ENCODE assay signal across 9 cellular contexts in the genomic region with DNA sequence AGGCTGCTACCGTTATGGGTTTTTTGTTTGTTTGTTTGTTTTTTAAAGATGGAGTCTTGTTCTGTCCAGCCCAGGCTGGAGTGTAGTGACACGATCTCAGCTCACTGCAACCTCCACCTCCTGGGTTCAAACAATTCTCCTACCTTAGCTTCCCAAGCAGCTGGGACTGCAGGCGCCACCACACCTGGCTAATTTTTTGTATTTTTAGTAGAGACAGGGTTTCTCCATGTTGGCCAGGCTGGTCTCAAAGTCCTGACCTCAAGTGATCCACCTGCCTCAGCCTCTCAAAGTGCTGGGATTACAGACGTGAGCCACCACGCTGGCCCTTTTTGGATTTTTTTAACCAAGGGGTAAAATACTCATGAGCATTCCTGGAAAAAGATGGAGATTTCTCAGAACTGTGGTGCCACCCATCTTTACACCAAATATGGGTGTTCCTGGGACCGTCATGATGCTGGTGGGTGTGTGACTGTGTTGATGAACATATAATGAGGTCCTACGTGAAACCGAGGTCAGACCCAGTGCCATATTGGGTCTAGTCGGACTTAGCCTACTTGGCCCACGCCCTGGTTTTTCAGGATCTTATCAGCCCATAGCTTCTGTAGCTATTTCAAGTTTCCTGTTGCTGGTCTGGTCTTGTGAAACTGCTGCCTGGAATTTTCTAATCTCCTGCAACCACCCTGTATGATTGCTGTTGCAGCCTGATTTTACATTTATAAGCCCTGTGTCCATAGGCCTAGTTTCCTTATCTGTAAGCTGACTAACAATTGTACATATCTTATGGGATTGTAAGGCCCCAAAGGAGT. TPM values are rescaled to one million over a fixed set of nuclear protein-coding genes. Genes with fewer than 3 reads are reported as not detected.
DNase-seq lines count a peak whose midpoint lies in the region; ATAC-seq and TF ChIP-seq lines count a peak whose summit lies in the region.
"Had no signal": no experiment of that assay in that cellular context is flagged by ENCODE, and none has a peak within 500 bp of the region (broad histone marks: within the 10 kb centered on the region; RNA-seq: fewer than 3 reads in every experiment).

No MANE protein-coding gene starts in this region.

- H3K36me3 ChIP-seq in BLaER1 treated with 17β-estradiol and CSF1 and Interleukin-3, amounts not matched to agents 10 nM and 100 nM, result peaks cover 41 to 66% (median 54%) of the 10 kb centered on the region in 11 experiments
- peaks cover 0 to 25% (median 0%) of the 10 kb centered on the region in 3 experiments for H3K36me3 ChIP-seq in naive thymus-derived CD4-positive, alpha-beta T cell (ENCODE audit: control insufficient read depth in 2 of 3, insufficient read depth in 3 of 3, low read length in 3 of 3)
- peaks cover 49% of the 10 kb centered on the region for H3K36me3 ChIP-seq in WERI-Rb-1

- no peak overlapping the region for H3K4me3 Mint-ChIP-seq in chondrocyte (ENCODE audit: unreplicated experiment)
- peak overlapping the region in 1 of 10 donors; percentile 27 for H3K4me3 Mint-ChIP-seq in naive thymus-derived CD4-positive, alpha-beta T cell
- no peak overlapping the region for H3K4me3 Mint-ChIP-seq in activated T-helper 1 cell treated with anti-CD3 and anti-CD28 coated beads, Interleukin-12 subunit alpha, Interleukin-12 subunit beta, Interleukin-2, Interleukin-4 antibody, amounts not matched to agents 30 ng/mL and 10 ng/mL and 1 ng/mL, durations not matched to agents 14 hours and 24 hours and 36 hours

- H3K27ac ChIP-seq in BLaER1 treated with 17β-estradiol and CSF1 and Interleukin-3, amounts not matched to agents 10 nM and 100 nM, result peak overlapping the region in 8 of 11 experiments; percentile 44 to 99 (median 96); a peak in 14 of 22 replicates
- no peak overlapping the region for H3K27ac ChIP-seq in naive thymus-derived CD4-positive, alpha-beta T cell (ENCODE audit: low read depth, low read length)
- H3K27ac ChIP-seq in WERI-Rb-1, result no peak overlapping the region

- H3K36me3 Mint-ChIP-seq in chondrocyte (ENCODE audit: low read depth), result peaks cover 36% of the 10 kb centered on the region
- H3K36me3 Mint-ChIP-seq in naive thymus-derived CD4-positive, alpha-beta T cell, result peaks cover 0 to 42% (median 12%) of the 10 kb centered on the region in 5 donors
- H3K36me3 Mint-ChIP-seq in activated T-helper 1 cell treated with anti-CD3 and anti-CD28 coated beads, Interleukin-12 subunit alpha, Interleukin-12 subunit beta, Interleukin-2, Interleukin-4 antibody, amounts not matched to agents 30 ng/mL and 10 ng/mL and 1 ng/mL, durations not matched to agents 14 hours and 24 hours and 36 hours (ENCODE audit: low read depth), result peaks cover 36% of the 10 kb centered on the region

- peak; percentile 2 for ATAC-seq in naive thymus-derived CD4-positive, alpha-beta T cell
- ATAC-seq in HG03135 (IDR thresholded peaks at IDR 0.05; ENCODE audit: unreplicated experiment) (no peak), GM18873 (IDR thresholded peaks at IDR 0.05; ENCODE audit: low FRiP score, unreplicated experiment) (no peak)

- H3K4me1 Mint-ChIP-seq in chondrocyte (ENCODE audit: low read depth), result peaks cover 40% of the 10 kb centered on the region
- peaks cover 21 to 48% (median 29%) of the 10 kb centered on the region in 7 donors for H3K4me1 Mint-ChIP-seq in naive thymus-derived CD4-positive, alpha-beta T cell
- H3K4me1 Mint-ChIP-seq in activated T-helper 1 cell treated with anti-CD3 and anti-CD28 coated beads, Interleukin-12 subunit alpha, Interleukin-12 subunit beta, Interleukin-2, Interleukin-4 antibody, amounts not matched to agents 30 ng/mL and 10 ng/mL and 1 ng/mL, durations not matched to agents 14 hours and 24 hours and 36 hours (ENCODE audit: low read depth), result peaks cover 41% of the 10 kb centered on the region

- no peak overlapping the region for H3K4me3 ChIP-seq in BLaER1 treated with 17β-estradiol and CSF1 and Interleukin-3, amounts not matched to agents 10 nM and 100 nM
- no peak overlapping the region for H3K4me3 ChIP-seq in naive thymus-derived CD4-positive, alpha-beta T cell (ENCODE audit: low read length)
- H3K4me3 ChIP-seq in WERI-Rb-1 (ENCODE audit: low read depth, low read length), result no peak overlapping the region

- peak overlapping the region; percentile 78 for H3K27ac Mint-ChIP-seq in chondrocyte (ENCODE audit: unreplicated experiment)
- H3K27ac Mint-ChIP-seq in naive thymus-derived CD4-positive, alpha-beta T cell, result peak overlapping the region in 5 of 9 donors; percentile 1 to 89 (median 66)
- H3K27ac Mint-ChIP-seq in activated T-helper 1 cell treated with anti-CD3 and anti-CD28 coated beads, Interleukin-12 subunit alpha, Interleukin-12 subunit beta, Interleukin-2, Interleukin-4 antibody, amounts not matched to agents 30 ng/mL and 10 ng/mL and 1 ng/mL, durations not matched to agents 14 hours and 24 hours and 36 hours, result no peak overlapping the region

- H3K9ac ChIP-seq in BLaER1 treated with 17β-estradiol and CSF1 and Interleukin-3, amounts not matched to agents 10 nM and 100 nM, result no peak overlapping the region; a peak in 3 of 22 replicates

- intact Hi-C loops in naive thymus-derived CD4-positive, alpha-beta T cell (cut with micrococcal nuclease), result no loop called here
- intact Hi-C loops in activated T-helper 1 cell treated with anti-CD3 and anti-CD28 coated beads, Interleukin-12 subunit alpha, Interleukin-12 subunit beta, Interleukin-2, Interleukin-4 antibody, amounts not matched to agents 30 ng/mL and 10 ng/mL and 1 ng/mL, durations not matched to agents 14 hours and 24 hours and 36 hours (cut with micrococcal nuclease), result loop anchor here (10.0 kb wide), 2 partner anchors 554 to 576 kb away; partner anchors contain the start of genes ALDH16A1, EMP3 and PIH1D1

- POLR2A ChIA-PET in naive thymus-derived CD4-positive, alpha-beta T cell (lab: Charles Lee), result interaction anchor here (0.6 to 0.8 kb wide), 3 partner anchors 10 to 511 kb away, joined by 3 read pairs; no protein-coding TSS in a partner anchor

- H3K4me1 ChIP-seq in BLaER1 treated with 17β-estradiol and CSF1 and Interleukin-3, amounts not matched to agents 10 nM and 100 nM, result peaks cover 45 to 81% (median 60%) of the 10 kb centered on the region in 10 experiments
- peaks cover 27 to 29% of the 10 kb centered on the region in 2 donors for H3K4me1 ChIP-seq in naive thymus-derived CD4-positive, alpha-beta T cell (ENCODE audit: control insufficient read depth in 2 of 2, insufficient read depth in 2 of 2, low read length in 2 of 2)

- DNase-seq in NCI-H226, result peak; percentile 88
- DNase-seq in chondrocyte (ENCODE audit: low spot score), result no peak
- peak in 1 of 9 donors; percentile 28 for DNase-seq in naive thymus-derived CD4-positive, alpha-beta T cell
- no peak for DNase-seq in WERI-Rb-1
- DNase-seq in activated T-helper 1 cell treated with anti-CD3 and anti-CD28 coated beads, Interleukin-12 subunit alpha, Interleukin-12 subunit beta, Interleukin-2, Interleukin-4 antibody, amounts not matched to agents 30 ng/mL and 10 ng/mL and 1 ng/mL, durations not matched to agents 14 hours and 24 hours and 36 hours (ENCODE audit: low spot score), result no peak
- DNase-seq: NCI-H1694 had no signal

- no peaks in the 10 kb centered on the region for H3K27me3 ChIP-seq in BLaER1 treated with 17β-estradiol and CSF1 and Interleukin-3, amounts not matched to agents 10 nM and 100 nM
- no peaks in the 10 kb centered on the region for H3K27me3 ChIP-seq in naive thymus-derived CD4-positive, alpha-beta T cell (ENCODE audit: control insufficient read depth in 2 of 2, insufficient read depth in 2 of 2, low read length in 2 of 2)
- H3K27me3 ChIP-seq in WERI-Rb-1 (ENCODE audit: insufficient read depth, low read depth, severe bottlenecking), result no peaks in the 10 kb centered on the region

- H3K4me2 ChIP-seq in BLaER1 treated with 17β-estradiol and CSF1 and Interleukin-3, amounts not matched to agents 10 nM and 100 nM, result peak overlapping the region; percentile 89 to 100 (median 98); a peak in 16 of 22 replicates

- TF ChIP-seq CTCF in chondrocyte (IDR thresholded peaks at IDR 0.05) (no peak), WERI-Rb-1 (IDR thresholded peaks at IDR 0.05; ENCODE audit: low read depth, low read length) (no peak)

- no peaks in the 10 kb centered on the region for H3K27me3 Mint-ChIP-seq in chondrocyte (ENCODE audit: low read depth)
- no peaks in the 10 kb centered on the region for H3K27me3 Mint-ChIP-seq in naive thymus-derived CD4-positive, alpha-beta T cell
- H3K27me3 Mint-ChIP-seq in activated T-helper 1 cell treated with anti-CD3 and anti-CD28 coated beads, Interleukin-12 subunit alpha, Interleukin-12 subunit beta, Interleukin-2, Interleukin-4 antibody, amounts not matched to agents 30 ng/mL and 10 ng/mL and 1 ng/mL, durations not matched to agents 14 hours and 24 hours and 36 hours (ENCODE audit: insufficient read depth), result no peaks in the 10 kb centered on the region

- no peaks in the 10 kb centered on the region for H3K9me3 Mint-ChIP-seq in chondrocyte (ENCODE audit: low read depth)
- H3K9me3 Mint-ChIP-seq in naive thymus-derived CD4-positive, alpha-beta T cell, result peaks cover 0 to 17% (median 0%) of the 10 kb centered on the region in 11 donors
- no peaks in the 10 kb centered on the region for H3K9me3 Mint-ChIP-seq in activated T-helper 1 cell treated with anti-CD3 and anti-CD28 coated beads, Interleukin-12 subunit alpha, Interleukin-12 subunit beta, Interleukin-2, Interleukin-4 antibody, amounts not matched to agents 30 ng/mL and 10 ng/mL and 1 ng/mL, durations not matched to agents 14 hours and 24 hours and 36 hours

- peaks cover 21 to 74% (median 31%) of the 10 kb centered on the region in 11 experiments for H4K20me1 ChIP-seq in BLaER1 treated with 17β-estradiol and CSF1 and Interleukin-3, amounts not matched to agents 10 nM and 100 nM

- CTCF ChIA-PET in naive thymus-derived CD4-positive, alpha-beta T cell (lab: Charles Lee), result interaction anchor here (0.6 kb wide), 1 partner anchor 23 kb away, joined by 4 read pairs; no protein-coding TSS in a partner anchor

- peaks cover 9 to 30% (median 17%) of the 10 kb centered on the region in 11 experiments for H3K9me3 ChIP-seq in BLaER1 treated with 17β-estradiol and CSF1 and Interleukin-3, amounts not matched to agents 10 nM and 100 nM (replicated peaks in 1 of 11)
- H3K9me3 ChIP-seq in naive thymus-derived CD4-positive, alpha-beta T cell (ENCODE audit: control insufficient read depth in 2 of 3, low read length in 3 of 3), result no peaks in the 10 kb centered on the region
- no peaks in the 10 kb centered on the region for H3K9me3 ChIP-seq in WERI-Rb-1 (ENCODE audit: severe bottlenecking)

RNA-seq across cellular contexts. Expression of gene PPP1R15A, which starts 6.2 kb away (rescaled TPM):
- total RNA-seq in chondrocyte, result 42.1 to 106 TPM (median 104 TPM) in 3 replicates
- 1,000 to 10,000 TPM in 1 of 5 experiments, 100 to 1,000 TPM in 1, 10 to 100 TPM in 3; 31.5 to 1,030 (median 71.9) TPM for total RNA-seq in naive thymus-derived CD4-positive, alpha-beta T cell
- 10 to 100 TPM; 23.0 to 29.8 TPM for polyA plus RNA-seq in naive thymus-derived CD4-positive, alpha-beta T cell
- 53.1 and 53.7 TPM in 2 replicates for total RNA-seq in activated T-helper 1 cell treated with anti-CD3 and anti-CD28 coated beads, Interleukin-12 subunit alpha, Interleukin-12 subunit beta, Interleukin-2, Interleukin-4 antibody, amounts not matched to agents 30 ng/mL and 10 ng/mL and 1 ng/mL, durations not matched to agents 14 hours and 24 hours and 36 hours

RNA-seq across cellular contexts. Expression of gene PLEKHA4, which starts 10.0 kb away (rescaled TPM):
- 16.8 to 34.3 TPM (median 19.6 TPM) in 3 replicates for total RNA-seq in chondrocyte
- total RNA-seq in naive thymus-derived CD4-positive, alpha-beta T cell, result 1 to 10 TPM; 2.1 to 7.4 (median 4.0) TPM
- polyA plus RNA-seq in naive thymus-derived CD4-positive, alpha-beta T cell, result 1 to 10 TPM; 2.6 to 5.6 TPM
- 1.4 and 1.9 TPM in 2 replicates for total RNA-seq in activated T-helper 1 cell treated with anti-CD3 and anti-CD28 coated beads, Interleukin-12 subunit alpha, Interleukin-12 subunit beta, Interleukin-2, Interleukin-4 antibody, amounts not matched to agents 30 ng/mL and 10 ng/mL and 1 ng/mL, durations not matched to agents 14 hours and 24 hours and 36 hours

RNA-seq across cellular contexts. Expression of gene TULP2, which starts 20.1 kb away (rescaled TPM):
- not detected in 3 replicates for total RNA-seq in chondrocyte
- total RNA-seq in naive thymus-derived CD4-positive, alpha-beta T cell, result not detected
- polyA plus RNA-seq in naive thymus-derived CD4-positive, alpha-beta T cell, result not detected
- not detected in 2 replicates for total RNA-seq in activated T-helper 1 cell treated with anti-CD3 and anti-CD28 coated beads, Interleukin-12 subunit alpha, Interleukin-12 subunit beta, Interleukin-2, Interleukin-4 antibody, amounts not matched to agents 30 ng/mL and 10 ng/mL and 1 ng/mL, durations not matched to agents 14 hours and 24 hours and 36 hours

RNA-seq across cellular contexts. Expression of gene NUCB1, which starts 21.7 kb away (rescaled TPM):
- 209 to 277 TPM (median 215 TPM) in 3 replicates for total RNA-seq in chondrocyte
- 100 to 1,000 TPM; 128 to 252 (median 142) TPM for total RNA-seq in naive thymus-derived CD4-positive, alpha-beta T cell
- polyA plus RNA-seq in naive thymus-derived CD4-positive, alpha-beta T cell, result 100 to 1,000 TPM in 1 of 2 donors, 10 to 100 TPM in 1; 70.5 to 150 TPM
- 117 and 122 TPM in 2 replicates for total RNA-seq in activated T-helper 1 cell treated with anti-CD3 and anti-CD28 coated beads, Interleukin-12 subunit alpha, Interleukin-12 subunit beta, Interleukin-2, Interleukin-4 antibody, amounts not matched to agents 30 ng/mL and 10 ng/mL and 1 ng/mL, durations not matched to agents 14 hours and 24 hours and 36 hours

RNA-seq across cellular contexts. Expression of gene HSD17B14, which starts 42.1 kb away (rescaled TPM):
- total RNA-seq in chondrocyte, result 11.4 to 13.6 TPM (median 13.5 TPM) in 3 replicates
- total RNA-seq in naive thymus-derived CD4-positive, alpha-beta T cell, result 1 to 10 TPM in 2 of 5 experiments, under 1 TPM in 2, not detected in 1; 0.38 to 2.9 (median 1.2) TPM
- 1 to 10 TPM in 1 of 2 donors, under 1 TPM in 1; 0.66 to 1.7 TPM for polyA plus RNA-seq in naive thymus-derived CD4-positive, alpha-beta T cell
- total RNA-seq in activated T-helper 1 cell treated with anti-CD3 and anti-CD28 coated beads, Interleukin-12 subunit alpha, Interleukin-12 subunit beta, Interleukin-2, Interleukin-4 antibody, amounts not matched to agents 30 ng/mL and 10 ng/mL and 1 ng/mL, durations not matched to agents 14 hours and 24 hours and 36 hours, result 0.57 and 0.64 TPM in 2 replicates

Comparison
In these comparisons a context has a peak if more than half of its experiments do, and no peak if none do; other contexts are left out.
1. H3K27ac ChIP-seq: peak in BLaER1 treated with 17β-estradiol and CSF1 and Interleukin-3, amounts not matched to agents 10 nM and 100 nM (8 of 11); none in naive thymus-derived CD4-positive, alpha-beta T cell (single experiment) and WERI-Rb-1 (single experiment).